8 cellular contexts compared by ENCODE assay signal in genomic region chr5:174317261-174317894, GRCh38.
DNase-seq lines count a peak whose midpoint lies in the region; ATAC-seq and TF ChIP-seq lines count a peak whose summit lies in the region.

No MANE protein-coding gene starts in this region.

- no peak overlapping the region for H3K4me3 Mint-ChIP-seq in glutamatergic neuron (ENCODE audit: unreplicated experiment)
- H3K4me3 Mint-ChIP-seq in T-helper 17 cell: no peak overlapping the region

- H3K9me3 Mint-ChIP-seq in glutamatergic neuron (ENCODE audit: unreplicated experiment): peaks cover 3% of the 10 kb centered on the region

- H3K36me3 Mint-ChIP-seq in glutamatergic neuron (ENCODE audit: unreplicated experiment): no peaks in the 10 kb centered on the region
- H3K36me3 Mint-ChIP-seq in T-helper 17 cell (ENCODE audit: low read depth): peaks cover 2% of the 10 kb centered on the region

- H3K27me3 Mint-ChIP-seq in glutamatergic neuron (ENCODE audit: unreplicated experiment) (peaks cover 8% of the 10 kb centered on the region), T-helper 17 cell (peaks cover 51% of the 10 kb centered on the region)

- H3K9me3 ChIP-seq in T-helper 17 cell (ENCODE audit: control insufficient read depth, low read length, poor library complexity, severe bottlenecking): no peaks in the 10 kb centered on the region

- DNase-seq in D341Med (ENCODE audit: low spot score) (peak; percentile 84), HuH-7.5 (ENCODE audit: low spot score) (peak; percentile 63), SW480 (ENCODE audit: low spot score) (peak; percentile 66), glutamatergic neuron (peak; percentile 81), posterior vena cava (ENCODE audit: low spot score) (peak; percentile 82), T-helper 17 cell (no peak), NCI-H1048 (lab: John Stamatoyannopoulos, UW) (no peak)

- peaks cover 4% of the 10 kb centered on the region for H3K4me1 Mint-ChIP-seq in glutamatergic neuron (ENCODE audit: low read depth, unreplicated experiment)
- peaks cover 3% of the 10 kb centered on the region for H3K4me1 Mint-ChIP-seq in T-helper 17 cell

- intact Hi-C loops in posterior vena cava (cut with DNase I): no loop called here

- ATAC-seq in GM18870 (IDR thresholded peaks at IDR 0.05; ENCODE audit: unreplicated experiment): no peak
- ATAC-seq in T-helper 17 cell: no peak

- TF ChIP-seq CTCF in glutamatergic neuron (IDR thresholded peaks at IDR 0.05; ENCODE audit: partially characterized antibody, unreplicated experiment): peak; percentile 69

- H3K27ac Mint-ChIP-seq in glutamatergic neuron (ENCODE audit: unreplicated experiment) (no peak overlapping the region), T-helper 17 cell (no peak overlapping the region)

Comparison
In these comparisons a context has a peak if more than half of its experiments do, and no peak if none do; other contexts are left out.
1. DNase-seq: peak in D341Med (single experiment), HuH-7.5 (single experiment), SW480 (single experiment), glutamatergic neuron (single experiment) and posterior vena cava (single experiment); none in T-helper 17 cell (0 of 3) and NCI-H1048 (single experiment).